In genomic region chr22:45783690-45784089, GRCh38 we compare ENCODE assay signal across 12 cellular contexts.
"Had no signal": no experiment of that assay in that cellular context is flagged by ENCODE, and none has a peak within 500 bp of the region (broad histone marks: within the 10 kb centered on the region; RNA-seq: fewer than 3 reads in every experiment).

No MANE protein-coding gene starts in this region.

- H3K9me3 Mint-ChIP-seq: activated naive CD4-positive, alpha-beta T cell treated with anti-CD3 and anti-CD28 coated beads for 36 hours; activated T-helper 17 cell treated with anti-CD3 and anti-CD28 coated beads, Interleukin-2, amount 50 U/mL, for 72 hours; central memory CD8-positive, alpha-beta T cell; neural crest cell; T-helper 2 cell treated with Interferon-gamma antibody and Interleukin-4, amounts not matched to agents 5 μg/mL and 100 μg/mL, for 36 hours had no signal

- H3K9me3 ChIP-seq: ovary, tibial artery, uterus had no signal

- H3K4me3 ChIP-seq: ovary, tibial artery, uterus had no signal

- H3K27ac Mint-ChIP-seq: activated naive CD4-positive, alpha-beta T cell treated with anti-CD3 and anti-CD28 coated beads for 36 hours; activated T-helper 17 cell treated with anti-CD3 and anti-CD28 coated beads, Interleukin-2, amount 50 U/mL, for 72 hours; T-helper 2 cell treated with Interferon-gamma antibody and Interleukin-4, amounts not matched to agents 5 μg/mL and 100 μg/mL, for 36 hours had no signal

- H3K27me3 ChIP-seq: ovary, tibial artery, uterus had no signal

- H3K27ac ChIP-seq: ovary, tibial artery, uterus had no signal

- H3K36me3 ChIP-seq: ovary, tibial artery, uterus had no signal

- H3K4me3 Mint-ChIP-seq: activated naive CD4-positive, alpha-beta T cell treated with anti-CD3 and anti-CD28 coated beads for 36 hours; activated T-helper 17 cell treated with anti-CD3 and anti-CD28 coated beads, Interleukin-2, amount 50 U/mL, for 72 hours; central memory CD8-positive, alpha-beta T cell; neural crest cell; T-helper 2 cell treated with Interferon-gamma antibody and Interleukin-4, amounts not matched to agents 5 μg/mL and 100 μg/mL, for 36 hours had no signal

- H3K27me3 Mint-ChIP-seq: activated T-helper 17 cell treated with anti-CD3 and anti-CD28 coated beads, Interleukin-2, amount 50 U/mL, for 72 hours; central memory CD8-positive, alpha-beta T cell had no signal

- H3K4me1 Mint-ChIP-seq: activated T-helper 17 cell treated with anti-CD3 and anti-CD28 coated beads, Interleukin-2, amount 50 U/mL, for 72 hours; central memory CD8-positive, alpha-beta T cell had no signal

- H3K4me1 ChIP-seq: tibial artery, uterus had no signal

- ATAC-seq: activated T-helper 17 cell treated with anti-CD3 and anti-CD28 coated beads, Interleukin-2, amount 50 U/mL, for 72 hours had no signal

- DNase-seq: activated CD4-positive, alpha-beta T cell treated with anti-CD3 and anti-CD28 coated beads, Interleukin-2, amount 50 U/mL, for 1 hour; activated naive CD4-positive, alpha-beta T cell treated with anti-CD3 and anti-CD28 coated beads for 36 hours; activated T-cell treated with anti-CD3 and anti-CD28 coated beads for 4 hours; dermis blood vessel endothelial cell; ovary; retina; tibial artery; uterus had no signal
